Comparison of ENCODE assay signal across 1 cellular context in the genomic region with DNA sequence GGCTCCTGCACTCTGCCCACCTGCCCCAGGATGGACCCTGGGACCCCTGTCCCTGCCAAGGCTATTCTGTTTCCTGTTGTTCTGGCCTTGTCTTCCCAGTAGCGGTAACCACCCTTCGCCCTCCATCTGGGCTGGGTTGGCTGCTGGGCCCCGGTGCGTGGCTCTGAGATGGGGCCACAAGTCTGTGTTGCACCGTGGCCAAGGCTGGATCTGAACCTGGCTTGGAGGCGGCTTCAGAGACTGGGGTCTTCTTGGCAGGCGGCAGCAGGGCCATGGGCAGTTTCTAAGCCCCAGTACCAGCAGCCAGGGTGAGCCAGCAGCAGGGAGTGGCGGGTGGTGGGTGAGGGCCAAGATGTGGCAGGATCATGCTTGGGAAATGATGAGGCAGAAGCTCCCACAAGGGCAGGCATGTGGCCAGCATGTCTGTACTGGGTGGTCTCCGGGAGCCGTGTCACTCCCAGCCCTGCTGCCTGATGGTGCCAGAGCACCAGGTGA.
TF ChIP-seq lines count a peak whose summit lies in the region.

No MANE protein-coding gene starts in this region.

TF ChIP-seq in H1, 55 proteins besides CTCF, POLR2A, EP300 and RAD21:
- no peak for TF ChIP-seq CHD1 (IDR thresholded peaks at IDR 0.05; ENCODE audit: low read depth, low read length)
- no peak for TF ChIP-seq MAFK (IDR thresholded peaks at IDR 0.05; ENCODE audit: low read depth, low read length)
- TF ChIP-seq POU5F1 (IDR thresholded peaks at IDR 0.05; ENCODE audit: low read depth, low read length): no peak
- TF ChIP-seq, protein P1, sequence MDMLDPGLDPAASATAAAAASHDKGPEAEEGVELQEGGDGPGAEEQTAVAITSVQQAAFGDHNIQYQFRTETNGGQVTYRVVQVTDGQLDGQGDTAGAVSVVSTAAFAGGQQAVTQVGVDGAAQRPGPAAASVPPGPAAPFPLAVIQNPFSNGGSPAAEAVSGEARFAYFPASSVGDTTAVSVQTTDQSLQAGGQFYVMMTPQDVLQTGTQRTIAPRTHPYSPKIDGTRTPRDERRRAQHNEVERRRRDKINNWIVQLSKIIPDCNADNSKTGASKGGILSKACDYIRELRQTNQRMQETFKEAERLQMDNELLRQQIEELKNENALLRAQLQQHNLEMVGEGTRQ (IDR thresholded peaks at IDR 0.05; ENCODE audit: low read length): no peak
- TF ChIP-seq SIN3A (conservative IDR thresholded peaks at IDR 0.05 in 1 of 2, IDR thresholded peaks at IDR 0.05 in 1 of 2; ENCODE audit: low read depth in 1 of 2, low read length in 2 of 2): no peak
- no peak for TF ChIP-seq SIX5 (IDR thresholded peaks at IDR 0.05; ENCODE audit: low read depth, low read length)
- no peak for TF ChIP-seq RNF2 (IDR thresholded peaks at IDR 0.05; ENCODE audit: borderline replicate concordance, low read depth, low read length, missing control alignments, poor library complexity, severe bottlenecking)
- TF ChIP-seq SRF (IDR thresholded peaks at IDR 0.05; ENCODE audit: low read depth, low read length): no peak
- no peak for TF ChIP-seq SP4 (IDR thresholded peaks at IDR 0.05; ENCODE audit: low read length)
- no peak for TF ChIP-seq TAF1 (IDR thresholded peaks at IDR 0.05; ENCODE audit: low read depth, low read length)
- TF ChIP-seq RXRA (IDR thresholded peaks at IDR 0.05; ENCODE audit: insufficient read depth, low read depth, low read length): no peak
- TF ChIP-seq FOSL1 (IDR thresholded peaks at IDR 0.05; ENCODE audit: insufficient read depth, low read depth, low read length): no peak
- no peak for TF ChIP-seq JUND (IDR thresholded peaks at IDR 0.05; ENCODE audit: low read length)
- no peak for TF ChIP-seq CBX5 (IDR thresholded peaks at IDR 0.05; ENCODE audit: low read depth, low read length)
- no peak for TF ChIP-seq EGR1 (IDR thresholded peaks at IDR 0.05; ENCODE audit: borderline replicate concordance, low read depth, low read length)
- no peak for TF ChIP-seq BRCA1 (IDR thresholded peaks at IDR 0.05; ENCODE audit: low read depth, low read length)
- TF ChIP-seq, protein P2, sequence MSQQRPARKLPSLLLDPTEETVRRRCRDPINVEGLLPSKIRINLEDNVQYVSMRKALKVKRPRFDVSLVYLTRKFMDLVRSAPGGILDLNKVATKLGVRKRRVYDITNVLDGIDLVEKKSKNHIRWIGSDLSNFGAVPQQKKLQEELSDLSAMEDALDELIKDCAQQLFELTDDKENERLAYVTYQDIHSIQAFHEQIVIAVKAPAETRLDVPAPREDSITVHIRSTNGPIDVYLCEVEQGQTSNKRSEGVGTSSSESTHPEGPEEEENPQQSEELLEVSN (IDR thresholded peaks at IDR 0.05): no peak
- no peak for TF ChIP-seq GABPA (IDR thresholded peaks at IDR 0.05; ENCODE audit: borderline replicate concordance, insufficient read depth, low read length)
- no peak for TF ChIP-seq ASH2L (IDR thresholded peaks at IDR 0.05; ENCODE audit: low read length)
- no peak for TF ChIP-seq KDM1A (IDR thresholded peaks at IDR 0.05; ENCODE audit: borderline replicate concordance, low read length)
